ENCODE assay signal across 29 cellular contexts in the genomic region with DNA sequence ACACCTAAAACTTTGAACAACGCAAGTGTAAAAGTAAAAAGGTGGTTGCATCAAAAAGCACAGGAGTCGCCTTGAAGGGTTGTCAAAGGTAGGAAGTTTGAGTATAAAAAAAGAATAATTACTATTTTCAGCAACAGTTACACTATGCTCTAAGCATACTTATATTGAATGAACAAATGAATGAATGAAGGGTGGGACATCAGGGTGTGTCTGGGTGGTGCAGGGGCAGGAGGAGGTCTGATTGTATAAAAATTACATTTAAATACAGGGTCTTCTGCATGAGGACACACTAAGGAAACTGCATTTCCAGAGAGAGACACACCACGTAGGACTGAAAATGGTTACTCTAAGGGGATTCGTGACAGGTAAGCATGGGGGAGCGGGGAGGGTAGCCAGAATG. TPM values are rescaled to one million over a fixed set of nuclear protein-coding genes. Genes with fewer than 3 reads are reported as not detected.
DNase-seq lines count a peak whose midpoint lies in the region; ATAC-seq and TF ChIP-seq lines count a peak whose summit lies in the region.
"Had no signal": no experiment of that assay in that cellular context is flagged by ENCODE, and none has a peak within 500 bp of the region (broad histone marks: within the 10 kb centered on the region; RNA-seq: fewer than 3 reads in every experiment).

A gene (plus strand): TSS at position 301 of the 400 bp plus-strand sequence. CDS start 2,765 bp downstream, outside the sequence.

- TF ChIP-seq CTCF in GM23338 (conservative IDR thresholded peaks at IDR 0.05; ENCODE audit: low read depth in 2 of 2), result no peak
- no peak for TF ChIP-seq CTCF in H9 (conservative IDR thresholded peaks at IDR 0.05)
- no peak for TF ChIP-seq CTCF in Loucy (conservative IDR thresholded peaks at IDR 0.05; ENCODE audit: low read length)
- TF ChIP-seq CTCF in WERI-Rb-1 (IDR thresholded peaks at IDR 0.05; ENCODE audit: low read depth, low read length), result no peak

- H3K9me2 ChIP-seq in GM23338 (ENCODE audit: insufficient read depth) (no peaks in the 10 kb centered on the region), Loucy (replicated peaks; ENCODE audit: low read depth, low read length) (no peaks in the 10 kb centered on the region)

- POLR2A ChIA-PET in T-cell (lab: Charles Lee), result no interaction called here

- H2AFZ ChIP-seq in GM23338 (peak within 1 kb of the TSS; percentile 15), H9 (ENCODE audit: low read length) (no peak within 1 kb of the TSS), Loucy (ENCODE audit: low read length) (peak within 1 kb of the TSS; percentile 49; the same call in 1 of the 2 replicates)

- peaks cover 5% of the 10 kb centered on the region for H3K27me3 Mint-ChIP-seq in GM23338 (ENCODE audit: insufficient read depth, low read depth, poor library complexity)
- no peaks in the 10 kb centered on the region for H3K27me3 Mint-ChIP-seq in H9 (ENCODE audit: low read depth)
- H3K27me3 Mint-ChIP-seq in T-cell, result peaks cover 0 to 5% of the 10 kb centered on the region in 2 donors

- H2BK20ac ChIP-seq in H9 (ENCODE audit: low read depth, low read length, poor library complexity, severe bottlenecking), result no peak within 1 kb of the TSS

- H3K56ac ChIP-seq in H9 (ENCODE audit: insufficient read length, low read depth, low read length), result no peak within 1 kb of the TSS

- H3K79me2 ChIP-seq in GM23338 (replicated peaks; ENCODE audit: insufficient read depth) (no peaks in the 10 kb centered on the region), H9 (ENCODE audit: insufficient read depth, low read length) (no peaks in the 10 kb centered on the region), Loucy (ENCODE audit: insufficient read depth, low read length) (no peaks in the 10 kb centered on the region)

- H3K23me2 ChIP-seq in H9 (ENCODE audit: insufficient read length, low read depth, low read length, poor library complexity, severe bottlenecking), result no peaks in the 10 kb centered on the region

- H2AK5ac ChIP-seq in H9 (ENCODE audit: insufficient read length, low read length), result no peak within 1 kb of the TSS

- H3K4me3 Mint-ChIP-seq in GM23338 (no peak within 1 kb of the TSS), H9 (no peak within 1 kb of the TSS), T-cell (no peak within 1 kb of the TSS)
- H3K4me3 Mint-ChIP-seq: CD14-positive monocyte; CD4-positive, alpha-beta memory T cell; CD4-positive, CD25-positive, alpha-beta regulatory T cell; CD8-positive, alpha-beta memory T cell had no signal

- H3F3A ChIP-seq in GM23338 (replicated peaks; ENCODE audit: low read depth) (no peaks in the 10 kb centered on the region), Loucy (ENCODE audit: low read depth) (no peaks in the 10 kb centered on the region)

- H3K9me3 ChIP-seq in H9 (ENCODE audit: control insufficient read depth, low read depth, low read length), result no peaks in the 10 kb centered on the region
- H3K9me3 ChIP-seq in Loucy (ENCODE audit: insufficient read depth, low read depth, low read length), result no peaks in the 10 kb centered on the region
- no peaks in the 10 kb centered on the region for H3K9me3 ChIP-seq in WERI-Rb-1 (ENCODE audit: severe bottlenecking)
- no peaks in the 10 kb centered on the region for H3K9me3 ChIP-seq in MG63
- H3K9me3 ChIP-seq: BE2C, BLaER1 had no signal

- peaks cover 12% of the 10 kb centered on the region; the same call in 1 of the 2 replicates for H3K4me1 ChIP-seq in GM23338 (ENCODE audit: insufficient read depth)
- peaks cover 5% of the 10 kb centered on the region; the same call in 1 of the 2 replicates for H3K4me1 ChIP-seq in H9 (ENCODE audit: insufficient read depth, low read length)
- no peaks in the 10 kb centered on the region for H3K4me1 ChIP-seq in Loucy (ENCODE audit: insufficient read depth, low read length, poor library complexity, severe bottlenecking)
- H3K4me1 ChIP-seq: BE2C, BLaER1 had no signal

- no peak within 1 kb of the TSS for H3K18ac ChIP-seq in H9 (ENCODE audit: insufficient read length, low read depth, low read length)

- no peak within 1 kb of the TSS for H4K91ac ChIP-seq in H9 (ENCODE audit: insufficient read length, low read depth, low read length)

- H2BK15ac ChIP-seq in H9 (ENCODE audit: low read depth, low read length), result no peak within 1 kb of the TSS

- H4K20me1 ChIP-seq in GM23338 (replicated peaks; ENCODE audit: insufficient read depth) (no peaks in the 10 kb centered on the region), H9 (ENCODE audit: control insufficient read depth, insufficient read depth, insufficient read length) (no peaks in the 10 kb centered on the region), Loucy (ENCODE audit: insufficient read depth, low read length, poor library complexity, severe bottlenecking) (no peaks in the 10 kb centered on the region)
- H4K20me1 ChIP-seq: BLaER1 had no signal

- no peak within 1 kb of the TSS for H2BK12ac ChIP-seq in H9 (ENCODE audit: insufficient read length, low read depth, low read length)

- CTCF ChIA-PET in T-cell (lab: Charles Lee), result no interaction called here

- H3K36me3 Mint-ChIP-seq in GM23338 (ENCODE audit: low read depth), result no peaks in the 10 kb centered on the region
- no peaks in the 10 kb centered on the region for H3K36me3 Mint-ChIP-seq in H9 (ENCODE audit: insufficient read depth in 1 of 3, low read depth in 3 of 3)
- H3K36me3 Mint-ChIP-seq in T-cell, result no peaks in the 10 kb centered on the region
- H3K36me3 Mint-ChIP-seq: CD14-positive monocyte; CD4-positive, alpha-beta memory T cell; CD4-positive, CD25-positive, alpha-beta regulatory T cell; CD8-positive, alpha-beta memory T cell had no signal

- no peak within 1 kb of the TSS for H2BK5ac ChIP-seq in H9 (ENCODE audit: insufficient read length, low read length)

- H3K4me3 ChIP-seq in GM23338 (no peak within 1 kb of the TSS), Loucy (ENCODE audit: low read length, poor library complexity, severe bottlenecking) (no peak within 1 kb of the TSS), WERI-Rb-1 (ENCODE audit: low read depth, low read length) (no peak within 1 kb of the TSS), MG63 (no peak within 1 kb of the TSS)
- H3K4me3 ChIP-seq: BLaER1, GM12878 had no signal

- H3K27ac Mint-ChIP-seq in GM23338, result peak within 1 kb of the TSS; percentile 4; the same call in 1 of the 2 replicates
- H3K27ac Mint-ChIP-seq in H9, result peak within 1 kb of the TSS in 2 of 3 experiments; percentile 17 to 63; a peak in 2 of 7 replicates
- no peak within 1 kb of the TSS for H3K27ac Mint-ChIP-seq in T-cell
- H3K27ac Mint-ChIP-seq: CD4-positive, alpha-beta memory T cell; CD4-positive, CD25-positive, alpha-beta regulatory T cell had no signal

- H4K5ac ChIP-seq in H9 (ENCODE audit: insufficient read length, low read depth, low read length), result no peak within 1 kb of the TSS

- H3K9me3 Mint-ChIP-seq in GM23338 (no peaks in the 10 kb centered on the region), H9 (no peaks in the 10 kb centered on the region), T-cell (no peaks in the 10 kb centered on the region)
- H3K9me3 Mint-ChIP-seq: CD14-positive monocyte; CD4-positive, alpha-beta memory T cell; CD4-positive, CD25-positive, alpha-beta regulatory T cell; CD8-positive, alpha-beta memory T cell had no signal

- H3T11ph ChIP-seq in H9 (ENCODE audit: low read length), result no peak within 1 kb of the TSS

- H3K27ac ChIP-seq in GM23338 (ENCODE audit: low read depth), result no peak within 1 kb of the TSS
- no peak within 1 kb of the TSS for H3K27ac ChIP-seq in H9 (ENCODE audit: insufficient read length, low read depth, low read length)
- peak within 1 kb of the TSS; percentile 19 for H3K27ac ChIP-seq in WERI-Rb-1
- H3K27ac ChIP-seq: BLaER1 had no signal

- H3K23ac ChIP-seq in H9 (ENCODE audit: insufficient read length, low read depth, low read length), result no peak within 1 kb of the TSS

- H3K9ac ChIP-seq in H9 (ENCODE audit: extremely low read depth, insufficient read length, low read length) (no peak within 1 kb of the TSS), Loucy (ENCODE audit: low read depth, low read length, poor library complexity, severe bottlenecking) (no peak within 1 kb of the TSS)
- H3K9ac ChIP-seq: BLaER1 had no signal

- no CpG with 5 or more reads among the region's 5 CpGs for WGBS in H9 (ENCODE audit: extremely low coverage, insufficient read length, low lambda C conversion rate)

- H3K27me3 ChIP-seq in GM23338 (ENCODE audit: insufficient read depth), result no peaks in the 10 kb centered on the region
- no peaks in the 10 kb centered on the region for H3K27me3 ChIP-seq in H9 (ENCODE audit: insufficient read depth, low read length)
- peaks cover 3% of the 10 kb centered on the region for H3K27me3 ChIP-seq in Loucy (ENCODE audit: insufficient read depth, low read length, poor library complexity, severe bottlenecking)
- no peaks in the 10 kb centered on the region for H3K27me3 ChIP-seq in WERI-Rb-1 (ENCODE audit: insufficient read depth, low read depth, severe bottlenecking)
- H3K27me3 ChIP-seq in MG63, result peaks cover 2% of the 10 kb centered on the region; the same call in 1 of the 2 replicates
- H3K27me3 ChIP-seq: BE2C, BLaER1 had no signal

- H3K4me2 ChIP-seq in GM23338 (no peak within 1 kb of the TSS), H9 (ENCODE audit: insufficient read depth, insufficient read length, low read length) (no peak within 1 kb of the TSS), Loucy (ENCODE audit: low read depth, low read length, poor library complexity, severe bottlenecking) (no peak within 1 kb of the TSS)
- H3K4me2 ChIP-seq: BLaER1 had no signal

- H3K79me1 ChIP-seq in H9 (ENCODE audit: insufficient read depth, low read depth, low read length, poor library complexity, severe bottlenecking), result no peaks in the 10 kb centered on the region

- no peak within 1 kb of the TSS for H3K14ac ChIP-seq in H9 (ENCODE audit: insufficient read depth, low read length)

- H3K4me1 Mint-ChIP-seq in GM23338 (peaks cover 13% of the 10 kb centered on the region), H9 (peaks cover 13 to 19% of the 10 kb centered on the region in 2 experiments), T-cell (no peaks in the 10 kb centered on the region)
- H3K4me1 Mint-ChIP-seq: CD14-positive monocyte; CD4-positive, alpha-beta memory T cell; CD4-positive, CD25-positive, alpha-beta regulatory T cell; CD8-positive, alpha-beta memory T cell had no signal

- H4K8ac ChIP-seq in H9 (replicated peaks; ENCODE audit: insufficient read length, low read depth, low read length), result no peak within 1 kb of the TSS

- H3K36me3 ChIP-seq in GM23338 (ENCODE audit: insufficient read depth), result no peaks in the 10 kb centered on the region
- no peaks in the 10 kb centered on the region for H3K36me3 ChIP-seq in Loucy (ENCODE audit: insufficient read depth, low read length)
- no peaks in the 10 kb centered on the region for H3K36me3 ChIP-seq in WERI-Rb-1
- no peaks in the 10 kb centered on the region for H3K36me3 ChIP-seq in MG63
- H3K36me3 ChIP-seq: BE2C, BLaER1 had no signal

- ATAC-seq in GM23338 (no peak), HG02610 (IDR thresholded peaks at IDR 0.05; ENCODE audit: unreplicated experiment) (no peak), HG02938 (IDR thresholded peaks at IDR 0.05; ENCODE audit: unreplicated experiment) (no peak), T-cell (replicated peaks in 1 of 4) (no peak)
- ATAC-seq: GM12878 had no signal

- DNase-seq in GM23338 (ENCODE audit: low spot score) (no peak), H9 (no peak), WERI-Rb-1 (no peak), MG63 (no peak), T-cell (no peak)
- DNase-seq: 8988T; ACHN; BE2C; C1 segment of cervical spinal cord; CD4-positive, alpha-beta memory T cell; CD4-positive, CD25-positive, alpha-beta regulatory T cell; CD8-positive, alpha-beta memory T cell; COR-L47; DMS153; DMS53; DMS79; DND-41; EL; GDM1 had no signal

- no peak within 1 kb of the TSS for H2BK120ac ChIP-seq in H9 (ENCODE audit: low read depth, low read length, poor library complexity, severe bottlenecking)

- no peak within 1 kb of the TSS for H3K4ac ChIP-seq in H9 (ENCODE audit: low read depth, low read length)

RNA-seq across cellular contexts. Expression of the gene that starts here (rescaled TPM):
- not detected in 2 replicates for total RNA-seq in GM23338 (2014; rRNA removed; shearing (Covaris generic))
- polyA plus RNA-seq in GM23338 (2016; fragmentation: Nextera tagmentation; extraction: Ambion mirVana), result not detected in 2 replicates
- total RNA-seq in H9 (2021) (not detected in 2 replicates), T-cell (not detected)
- total RNA-seq in MG63 (2014; rRNA removed; shearing (Covaris generic); ENCODE audit: low replicate concordance), result not detected in 2 replicates
- total RNA-seq: A673; CD4-positive, alpha-beta memory T cell; CD4-positive, CD25-positive, alpha-beta regulatory T cell; CD8-positive, alpha-beta memory T cell; Daoy; G401; GM12878 had no signal
- polyA plus RNA-seq: AG04450; CD14-positive monocyte; CD4-positive, alpha-beta memory T cell; CD4-positive, CD25-positive, alpha-beta regulatory T cell; CD8-positive, alpha-beta memory T cell; GM12878 had no signal

Comparison
In these comparisons a context has a peak if more than half of its experiments do, and no peak if none do; other contexts are left out.
1. H3K27ac Mint-ChIP-seq: peak in GM23338 (single experiment) and H9 (2 of 3); none in T-cell (0 of 2).